8 cellular contexts compared by ENCODE assay signal in genomic region chr3:193869221-193870201, GRCh38.
DNase-seq lines count a peak whose midpoint lies in the region; ATAC-seq and TF ChIP-seq lines count a peak whose summit lies in the region.

No MANE protein-coding gene starts in this region.

- in situ Hi-C loops in astrocyte of the cerebellum (cut with HindIII; ENCODE audit: low sequenced_read_pairs), result no loop called here

- H3K4me1 ChIP-seq in HUES6 (ENCODE audit: control insufficient read depth, insufficient read depth, low read length), result peaks cover 28% of the 10 kb centered on the region

- peak overlapping the region; percentile 31 for H3K4me3 Mint-ChIP-seq in type B pancreatic cell
- H3K4me3 Mint-ChIP-seq in naive thymus-derived CD8-positive, alpha-beta T cell, result peak overlapping the region in 3 of 10 donors; percentile 38 to 52 (median 51)

- H3K9me3 Mint-ChIP-seq in type B pancreatic cell, result no peaks in the 10 kb centered on the region
- H3K9me3 Mint-ChIP-seq in naive thymus-derived CD8-positive, alpha-beta T cell, result no peaks in the 10 kb centered on the region

- no peaks in the 10 kb centered on the region for H3K27me3 Mint-ChIP-seq in type B pancreatic cell
- peaks cover 8 to 41% (median 23%) of the 10 kb centered on the region in 5 donors for H3K27me3 Mint-ChIP-seq in naive thymus-derived CD8-positive, alpha-beta T cell

- CTCF ChIA-PET in AG04450 (lab: Charles Lee), result interaction anchor here (1.1 kb wide), 1 partner anchor 446 kb away, joined by 4 read pairs; no protein-coding TSS in a partner anchor

- peak overlapping the region; percentile 73 for H3K27ac Mint-ChIP-seq in type B pancreatic cell
- peak overlapping the region in 1 of 10 donors; percentile 66 for H3K27ac Mint-ChIP-seq in naive thymus-derived CD8-positive, alpha-beta T cell

- H3K9ac ChIP-seq in HUES6 (ENCODE audit: low read length), result peak overlapping the region; percentile 51

- peak; percentile 59 for DNase-seq in AG04450 (ENCODE audit: low read depth, low spot score)
- DNase-seq in astrocyte of the cerebellum (ENCODE audit: low read depth), result peak; percentile 69
- DNase-seq in kidney epithelial cell (ENCODE audit: low read depth), result peak; percentile 83
- DNase-seq in type B pancreatic cell (ENCODE audit: extremely low spot score, unreplicated experiment), result no peak
- DNase-seq in NCI-H526 treated with DMSO at 0.1 percent for 48 hours (lab: John Stamatoyannopoulos, UW), result no peak
- DNase-seq in naive thymus-derived CD8-positive, alpha-beta T cell, result no peak

- H3K27ac ChIP-seq in AG04450 (ENCODE audit: low read depth, low read length) (peak overlapping the region; percentile 68), HUES6 (ENCODE audit: low read depth, low read length) (no peak overlapping the region)

- ATAC-seq in GM21825 (IDR thresholded peaks at IDR 0.05; ENCODE audit: unreplicated experiment), result no peak
- no peak for ATAC-seq in naive thymus-derived CD8-positive, alpha-beta T cell

- TF ChIP-seq CTCF in AG04450 (IDR thresholded peaks at IDR 0.05; ENCODE audit: low read depth, low read length), result no peak
- TF ChIP-seq CTCF in astrocyte of the cerebellum (IDR thresholded peaks at IDR 0.05; ENCODE audit: low read depth, low read length, missing control alignments), result no peak
- no peak for TF ChIP-seq CTCF in kidney epithelial cell (IDR thresholded peaks at IDR 0.05; ENCODE audit: insufficient read depth, low read length, poor library complexity, severe bottlenecking)
- TF ChIP-seq CTCF in type B pancreatic cell (conservative IDR thresholded peaks at IDR 0.05), result no peak

- peaks cover 55% of the 10 kb centered on the region for H3K4me1 Mint-ChIP-seq in type B pancreatic cell (ENCODE audit: unreplicated experiment)
- peaks cover 2 to 48% (median 9%) of the 10 kb centered on the region in 4 donors for H3K4me1 Mint-ChIP-seq in naive thymus-derived CD8-positive, alpha-beta T cell

- POLR2A ChIA-PET in AG04450 (lab: Yijun Ruan, JAX), result interaction anchor here (0.6 kb wide), 1 partner anchor 408 kb away, joined by 3 read pairs; no protein-coding TSS in a partner anchor
- POLR2A ChIA-PET in naive thymus-derived CD8-positive, alpha-beta T cell (lab: Charles Lee), result no interaction called here

- no peaks in the 10 kb centered on the region for H3K27me3 ChIP-seq in AG04450 (ENCODE audit: control insufficient read depth, insufficient read depth, low read length)
- peaks cover 45% of the 10 kb centered on the region for H3K27me3 ChIP-seq in HUES6 (ENCODE audit: control insufficient read depth, insufficient read depth, low read length)
- no peaks in the 10 kb centered on the region for H3K27me3 ChIP-seq in kidney epithelial cell (ENCODE audit: control insufficient read depth, insufficient read depth, low read length)

- H3K36me3 ChIP-seq in HUES6 (ENCODE audit: control insufficient read depth, insufficient read depth, low read length) (no peaks in the 10 kb centered on the region), kidney epithelial cell (ENCODE audit: control insufficient read depth, insufficient read depth, low read length) (no peaks in the 10 kb centered on the region)

- H3K9me3 ChIP-seq in AG04450 (ENCODE audit: control insufficient read depth, insufficient read depth, low read length) (peaks cover 3% of the 10 kb centered on the region; the same call in 1 of the 2 replicates), HUES6 (ENCODE audit: control insufficient read depth, insufficient read depth, low read depth, low read length) (no peaks in the 10 kb centered on the region)

- no peaks in the 10 kb centered on the region for H3K36me3 Mint-ChIP-seq in type B pancreatic cell
- no peaks in the 10 kb centered on the region for H3K36me3 Mint-ChIP-seq in naive thymus-derived CD8-positive, alpha-beta T cell

- H3K4me3 ChIP-seq in AG04450 (ENCODE audit: low read depth, low read length) (peak overlapping the region; percentile 25), HUES6 (ENCODE audit: low read depth, low read length) (peak overlapping the region; percentile 21; the same call in 1 of the 2 replicates), astrocyte of the cerebellum (ENCODE audit: low read depth, low read length) (no peak overlapping the region), kidney epithelial cell (ENCODE audit: low read depth, low read length) (no peak overlapping the region)

Comparison
In these comparisons a context has a peak if more than half of its experiments do, and no peak if none do; other contexts are left out.
1. DNase-seq: peak in AG04450 (single experiment), astrocyte of the cerebellum (single experiment) and kidney epithelial cell (single experiment); none in type B pancreatic cell (single experiment), NCI-H526 treated with DMSO at 0.1 percent for 48 hours (single experiment) and naive thymus-derived CD8-positive, alpha-beta T cell (0 of 10).
2. H3K4me3 ChIP-seq: peak in AG04450 (single experiment) and HUES6 (single experiment); none in astrocyte of the cerebellum (single experiment) and kidney epithelial cell (single experiment).